Comparison of ENCODE assay signal across 18 cellular contexts in genomic region chr11:35355102-35355749, GRCh38.
"Had no signal": no experiment of that assay in that cellular context is flagged by ENCODE, and none has a peak within 500 bp of the region (broad histone marks: within the 10 kb centered on the region; RNA-seq: fewer than 3 reads in every experiment).

No MANE protein-coding gene starts in this region.

- H3K9me3 Mint-ChIP-seq: activated CD8-positive, alpha-beta T cell treated with anti-CD3 and anti-CD28 coated beads for 36 hours; activated naive CD4-positive, alpha-beta T cell treated with anti-CD3 and anti-CD28 coated beads, Interleukin-2, amount 10 ng/mL, durations not matched to agents 7 days and 5 days; activated T-cell treated with anti-CD3 and anti-CD28 coated beads, Interleukin-2, amount 50 U/mL, for 24 hours; mesothelial cell of epicardium; stimulated activated naive CD8-positive, alpha-beta T cell treated with anti-CD3 and anti-CD28 coated beads, Interleukin-15, amount 100 ng/mL, for 72 hours; T-helper 2 cell treated with Interferon-gamma antibody and Interleukin-4, amounts not matched to agents 5 μg/mL and 100 μg/mL, for 36 hours had no signal

- H3K27ac Mint-ChIP-seq: activated CD8-positive, alpha-beta T cell treated with anti-CD3 and anti-CD28 coated beads for 36 hours; activated naive CD4-positive, alpha-beta T cell treated with anti-CD3 and anti-CD28 coated beads, Interleukin-2, amount 10 ng/mL, durations not matched to agents 7 days and 5 days; activated T-cell treated with anti-CD3 and anti-CD28 coated beads, Interleukin-2, amount 50 U/mL, for 24 hours; mesothelial cell of epicardium; progenitor cell of endocrine pancreas; stimulated activated naive CD8-positive, alpha-beta T cell treated with anti-CD3 and anti-CD28 coated beads, Interleukin-15, amount 100 ng/mL, for 72 hours; T-helper 2 cell treated with Interferon-gamma antibody and Interleukin-4, amounts not matched to agents 5 μg/mL and 100 μg/mL, for 36 hours had no signal

- H3K27me3 ChIP-seq: ascending aorta, esophagus squamous epithelium had no signal

- H3K4me3 ChIP-seq: ascending aorta, esophagus squamous epithelium, lower lobe of right lung had no signal

- DNase-seq: activated CD4-positive, alpha-beta T cell treated with anti-CD3 and anti-CD28 coated beads for 48 hours; activated CD4-positive, CD25-positive, alpha-beta regulatory T cell; activated CD8-positive, alpha-beta T cell treated with anti-CD3 and anti-CD28 coated beads for 36 hours; activated naive CD4-positive, alpha-beta T cell treated with anti-CD3 and anti-CD28 coated beads, Interleukin-2, amount 10 ng/mL, durations not matched to agents 7 days and 5 days; activated T-cell treated with anti-CD3 and anti-CD28 coated beads, Interleukin-2, amount 50 U/mL, for 24 hours; cerebellar nuclear complex; effector memory CD4-positive, alpha-beta T cell; esophagus squamous epithelium; lower lobe of right lung; occipital lobe; stimulated activated CD4-positive, alpha-beta T cell treated with anti-CD3 and anti-CD28 coated beads, Interleukin-2, amount 100 ng/mL, for 24 hours; stimulated activated naive CD8-positive, alpha-beta T cell treated with anti-CD3 and anti-CD28 coated beads, Interleukin-15, amount 100 ng/mL, for 72 hours; SW 1271; trophoblast cell had no signal

- H3K27me3 Mint-ChIP-seq: activated T-cell treated with anti-CD3 and anti-CD28 coated beads, Interleukin-2, amount 50 U/mL, for 24 hours had no signal

- ATAC-seq: activated CD8-positive, alpha-beta T cell treated with anti-CD3 and anti-CD28 coated beads for 36 hours; lower lobe of right lung; stimulated activated naive CD8-positive, alpha-beta T cell treated with anti-CD3 and anti-CD28 coated beads, Interleukin-15, amount 100 ng/mL, for 72 hours had no signal

- H3K4me3 Mint-ChIP-seq: activated CD8-positive, alpha-beta T cell treated with anti-CD3 and anti-CD28 coated beads for 36 hours; activated naive CD4-positive, alpha-beta T cell treated with anti-CD3 and anti-CD28 coated beads, Interleukin-2, amount 10 ng/mL, durations not matched to agents 7 days and 5 days; activated T-cell treated with anti-CD3 and anti-CD28 coated beads, Interleukin-2, amount 50 U/mL, for 24 hours; mesothelial cell of epicardium; stimulated activated naive CD8-positive, alpha-beta T cell treated with anti-CD3 and anti-CD28 coated beads, Interleukin-15, amount 100 ng/mL, for 72 hours; T-helper 2 cell treated with Interferon-gamma antibody and Interleukin-4, amounts not matched to agents 5 μg/mL and 100 μg/mL, for 36 hours had no signal

- H3K36me3 ChIP-seq: ascending aorta, esophagus squamous epithelium, lower lobe of right lung had no signal

- H3K9me3 ChIP-seq: ascending aorta, esophagus squamous epithelium, lower lobe of right lung had no signal

- H3K27ac ChIP-seq: ascending aorta, esophagus squamous epithelium, lower lobe of right lung had no signal

- H3K36me3 Mint-ChIP-seq: activated naive CD4-positive, alpha-beta T cell treated with anti-CD3 and anti-CD28 coated beads, Interleukin-2, amount 10 ng/mL, durations not matched to agents 7 days and 5 days; mesothelial cell of epicardium had no signal
